ENCODE assay signal across 8 cellular contexts in genomic region chr9:129626079-129626943, GRCh38. TPM values are rescaled to one million over a fixed set of nuclear protein-coding genes. Genes with fewer than 3 reads are reported as not detected.
DNase-seq lines count a peak whose midpoint lies in the region; ATAC-seq and TF ChIP-seq lines count a peak whose summit lies in the region.

A gene with protein sequence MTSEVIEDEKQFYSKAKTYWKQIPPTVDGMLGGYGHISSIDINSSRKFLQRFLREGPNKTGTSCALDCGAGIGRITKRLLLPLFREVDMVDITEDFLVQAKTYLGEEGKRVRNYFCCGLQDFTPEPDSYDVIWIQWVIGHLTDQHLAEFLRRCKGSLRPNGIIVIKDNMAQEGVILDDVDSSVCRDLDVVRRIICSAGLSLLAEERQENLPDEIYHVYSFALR (plus strand): TSS chr9:129626163. CDS start chr9:129632704, 6,541 bp downstream.

- 0 to 1% methylated on average over 42 to 44 of the region's 67 CpGs for WGBS in lower leg skin, 2 donors

- TF ChIP-seq POLR2A in lower leg skin (IDR thresholded peaks at IDR 0.05): peak in 1 of 2 donors; percentile 96

- DNase-seq in BJ (ENCODE audit: low read depth): no peak
- DNase-seq in GM19238 (ENCODE audit: insufficient read length, low spot score): peak; percentile 92
- peak; percentile 23 for DNase-seq in NCI-H526 treated with DMSO at 0.1 percent for 48 hours (lab: John Stamatoyannopoulos, UW)
- DNase-seq in activated CD4-positive, alpha-beta T cell treated with anti-CD3 and anti-CD28 coated beads, Interleukin-2, amount 50 U/mL, for 48 hours: peak; percentile 86 to 89
- DNase-seq in dorsolateral prefrontal cortex: peak; percentile 90 to 96 (median 94)
- peak; percentile 80 to 98 for DNase-seq in lower leg skin (ENCODE audit: low spot score in 2 of 2)
- DNase-seq in stimulated activated CD4-positive, alpha-beta T cell treated with anti-CD3 and anti-CD28 coated beads, Interleukin-4, amount 100 ng/mL, for 48 hours (ENCODE audit: low read depth in 2 of 2): peak; percentile 79 to 92

- H3K27me3 ChIP-seq in BJ (ENCODE audit: control insufficient read depth, insufficient read depth, low read length): no peaks in the 10 kb centered on the region
- H3K27me3 ChIP-seq in dorsolateral prefrontal cortex: no peaks in the 10 kb centered on the region

- H3K27ac ChIP-seq in dorsolateral prefrontal cortex: peak within 1 kb of the TSS; percentile 40 to 98 (median 90)

- peak within 1 kb of the TSS; percentile 88 for H3K4me3 ChIP-seq in BJ (ENCODE audit: low read depth, low read length)
- H3K4me3 ChIP-seq in dorsolateral prefrontal cortex: peak within 1 kb of the TSS; percentile 58 to 99 (median 89)
- peak within 1 kb of the TSS; percentile 83 for H3K4me3 ChIP-seq in lower leg skin (ENCODE audit: low read depth, poor library complexity, severe bottlenecking)

- POLR2A ChIA-PET in BJ (lab: Charles Lee): interaction anchor here (0.6 to 1.4 kb wide), 7 partner anchors 12 to 734 kb away, joined by 3 to 15 read pairs (median 4); no protein-coding TSS in a partner anchor

- peak; percentile 74 for ATAC-seq in HG03442 (IDR thresholded peaks at IDR 0.05; ENCODE audit: unreplicated experiment)

- no peak for TF ChIP-seq CTCF in BJ (IDR thresholded peaks at IDR 0.05; ENCODE audit: insufficient read depth, low read depth, low read length)
- peak in 29 of 56 donors; percentile 6 to 59 (median 28) for TF ChIP-seq CTCF in dorsolateral prefrontal cortex (IDR thresholded peaks at IDR 0.05 in 54 of 56, conservative IDR thresholded peaks at IDR 0.05 in 2 of 56; ENCODE audit: low read depth in 1 of 56, partially characterized antibody in 56 of 56)
- no peak for TF ChIP-seq CTCF in lower leg skin (IDR thresholded peaks at IDR 0.05)

- intact Hi-C loops in dorsolateral prefrontal cortex (cut with DNase I) (loop anchor here in 1 of 2 donors (5.0 kb wide), 1 partner anchor 489 kb away; no protein-coding TSS in a partner anchor), lower leg skin (cut with DNase I; ENCODE audit: low total_unique reads) (no loop called here)

- CTCF ChIA-PET in BJ (lab: Yijun Ruan, JAX): interaction anchor here (0.9 to 9.4 kb wide), 9 partner anchors 15 to 514 kb away, joined by 3 to 258 read pairs (median 7); partner anchors contain the start of gene ASB6

- no peaks in the 10 kb centered on the region; the same call in 1 of the 2 replicates for H3K36me3 ChIP-seq in BJ (ENCODE audit: control insufficient read depth, insufficient read depth, low read length)

RNA-seq across cellular contexts. Expression of the gene that starts here (rescaled TPM):
- polyA plus RNA-seq in BJ (2011; rRNA removed): 77.1 and 96.3 TPM in 2 replicates
- 24.0 and 39.5 TPM in 2 replicates for polyA minus RNA-seq in BJ (2011; rRNA and poly(A)+ RNA removed)
- total RNA-seq in dorsolateral prefrontal cortex: 10 to 100 TPM; 22.2 to 45.4 (median 32.9) TPM
- total RNA-seq in lower leg skin: 10 to 100 TPM; 19.7 to 31.0 (median 25.7) TPM

Comparison
In these comparisons a context has a peak if more than half of its experiments do, and no peak if none do; other contexts are left out.
1. CTCF ChIP-seq: peak in dorsolateral prefrontal cortex (29 of 56); none in BJ (single experiment) and lower leg skin (0 of 3).
2. Peak in every context shown above with its lines, with median percentiles within 50 percentile points of each other: H3K4me3 ChIP-seq.